24 cellular contexts compared by ENCODE assay signal in the genomic region with DNA sequence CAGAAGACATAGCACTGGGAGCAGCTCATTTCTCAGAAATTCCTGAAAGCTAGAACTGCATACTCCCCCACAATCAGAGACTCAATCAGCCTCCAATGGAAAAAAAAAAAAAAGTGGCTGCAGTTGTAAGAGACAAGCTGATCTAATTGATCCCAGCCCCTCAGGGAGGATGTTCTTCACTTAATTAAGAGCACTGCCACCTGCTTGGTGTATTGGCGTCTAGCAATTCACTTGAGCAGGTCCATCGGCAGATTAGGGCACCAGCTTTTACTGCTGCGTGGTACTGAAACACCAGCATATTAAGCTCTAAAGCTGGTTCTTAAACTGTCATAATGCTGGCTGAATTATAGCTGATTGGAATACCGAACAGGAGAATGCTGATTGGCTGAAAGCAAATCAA.
"Had no signal": no experiment of that assay in that cellular context is flagged by ENCODE, and none has a peak within 500 bp of the region (broad histone marks: within the 10 kb centered on the region; RNA-seq: fewer than 3 reads in every experiment).

No MANE protein-coding gene starts in this region.

- H3K27ac ChIP-seq: breast epithelium, esophagus squamous epithelium, left lung, lower lobe of right lung, neutrophil, ovary, prostate gland, spleen, tibial nerve had no signal

- DNase-seq: activated CD4-positive, alpha-beta T cell treated with anti-CD3 and anti-CD28 coated beads for 36 hours; activated CD4-positive, CD25-positive, alpha-beta regulatory T cell; activated CD8-positive, alpha-beta memory T cell treated with anti-CD3 and anti-CD28 coated beads, Interleukin-2, amount 10 ng/mL, durations not matched to agents 7 days and 5 days; activated CD8-positive, alpha-beta T cell treated with anti-CD3 and anti-CD28 coated beads, Interleukin-2, amount 10 ng/mL, durations not matched to agents 7 days and 5 days; activated naive CD4-positive, alpha-beta T cell; activated T-cell treated with anti-CD3 and anti-CD28 coated beads, Interleukin-2, amount 50 U/mL, for 48 hours; central memory CD4-positive, alpha-beta T cell; esophagus squamous epithelium; foreskin melanocyte; kidney glomerular epithelial cell; left lung; lower lobe of right lung; mesenchymal stem cell; mucosa of descending colon; ovary; right cardiac atrium; spleen; stimulated activated naive CD4-positive, alpha-beta T cell treated with Interleukin-2 at 50 U/mL for 16 hours had no signal

- H3K36me3 ChIP-seq: breast epithelium, esophagus squamous epithelium, left lung, lower lobe of right lung, neutrophil, ovary, prostate gland, spleen, tibial nerve had no signal

- H3K27me3 ChIP-seq: breast epithelium, esophagus squamous epithelium, left lung, neutrophil, ovary, spleen, tibial nerve had no signal

- H3K4me1 ChIP-seq: breast epithelium, left lung, lower lobe of right lung, prostate gland, spleen, tibial nerve had no signal

- H3K4me3 ChIP-seq: breast epithelium, esophagus squamous epithelium, left lung, lower lobe of right lung, mucosa of descending colon, ovary, prostate gland, spleen, tibial nerve had no signal

- ATAC-seq: activated CD4-positive, alpha-beta T cell treated with anti-CD3 and anti-CD28 coated beads for 36 hours; activated CD8-positive, alpha-beta memory T cell treated with anti-CD3 and anti-CD28 coated beads, Interleukin-2, amount 10 ng/mL, durations not matched to agents 7 days and 5 days; activated CD8-positive, alpha-beta T cell treated with anti-CD3 and anti-CD28 coated beads, Interleukin-2, amount 10 ng/mL, durations not matched to agents 7 days and 5 days; activated naive CD4-positive, alpha-beta T cell treated with anti-CD3 and anti-CD28 coated beads, Interleukin-2, amount 50 U/mL, for 72 hours; left lung; lower lobe of right lung; mucosa of descending colon; natural killer cell treated with Interleukin-12 subunit alpha and Interleukin-12 subunit beta and Interleukin-15 and Interleukin-18, amount 100 ng/mL, for 72 hours; right cardiac atrium had no signal

- H3K9me3 ChIP-seq: breast epithelium, esophagus squamous epithelium, lower lobe of right lung, neutrophil, ovary, prostate gland, tibial nerve had no signal
